In genomic region chr3:5186854-5187151, GRCh38 we compare ENCODE assay signal across 8 cellular contexts. TPM values are rescaled to one million over a fixed set of nuclear protein-coding genes. Genes with fewer than 3 reads are reported as not detected.
DNase-seq lines count a peak whose midpoint lies in the region; ATAC-seq, FAIRE-seq and TF ChIP-seq lines count a peak whose summit lies in the region.

No MANE protein-coding gene starts in this region.

- peak in 1 of 4 donors; percentile 15 for ATAC-seq in pancreas
- ATAC-seq in sciatic nerve = no peak
- no peak for ATAC-seq in GM18868 (IDR thresholded peaks at IDR 0.05; ENCODE audit: unreplicated experiment)

- WGBS in pancreas, 2 donors = 2 to 5% methylated on average over 8 of the region's 8 CpGs

- H3K27me3 ChIP-seq in PC-9 (ENCODE audit: insufficient read depth, low read depth) (no peaks in the 10 kb centered on the region), pancreas (no peaks in the 10 kb centered on the region)

- H4K20me1 ChIP-seq in PC-9 (ENCODE audit: insufficient read depth) = no peaks in the 10 kb centered on the region

- intact Hi-C loops in PC-9 (cut with micrococcal nuclease; ENCODE audit: unreplicated experiment) (loop anchor here (2.0 to 5.0 kb wide), 2 partner anchors 64 to 210 kb away; partner anchors contain the start of genes ARL8B and BHLHE40), pancreas (cut with DNase I) (loop anchor here in 1 of 3 donors (10.0 kb wide), 1 partner anchor 62 kb away; the partner anchor contains the start of gene ARL8B), sciatic nerve (cut with DNase I) (no loop called here)

- no peaks in the 10 kb centered on the region for H3K9me3 ChIP-seq in PC-9 (ENCODE audit: insufficient read depth, low read depth)
- no peaks in the 10 kb centered on the region for H3K9me3 ChIP-seq in pancreas

- H3K79me2 ChIP-seq in PC-9 (ENCODE audit: low read depth) = peaks cover 40% of the 10 kb centered on the region

- H2AFZ ChIP-seq in PC-9 = no peak overlapping the region

- peak overlapping the region; percentile 80 for H3K4me2 ChIP-seq in PC-9

- DNase-seq in GM12865 (ENCODE audit: low read depth) = peak; percentile 45
- no peak for DNase-seq in PC-9
- DNase-seq in epithelial cell of esophagus (ENCODE audit: low read depth) = peak; percentile 50
- no peak for DNase-seq in pancreas
- no peak for DNase-seq in sciatic nerve (ENCODE audit: low spot score)
- DNase-seq in MV-4-11 (lab: John Stamatoyannopoulos, UW) = no peak
- no peak for DNase-seq in COLO829 (ENCODE audit: low spot score)

- H3K4me1 ChIP-seq in PC-9 (replicated peaks; ENCODE audit: insufficient read depth) (peaks cover 17% of the 10 kb centered on the region), pancreas (peaks cover 0 to 37% (median 10%) of the 10 kb centered on the region in 3 donors)

- no peaks in the 10 kb centered on the region for H3K9me2 ChIP-seq in PC-9 (ENCODE audit: insufficient read depth)

- POLR2A ChIA-PET in PC-9 (lab: Charles Lee; ENCODE audit: unreplicated experiment) = interaction anchor here (0.6 kb wide), 1 partner anchor 208 kb away, joined by 7 read pairs; no protein-coding TSS in a partner anchor

- H3F3A ChIP-seq in PC-9 (ENCODE audit: insufficient read depth, low read depth) = 0 out of 2 replicates have a peak, but pooled peaks cover 5% of the 10 kb centered on the region

- no peaks in the 10 kb centered on the region for H3K36me3 ChIP-seq in PC-9 (ENCODE audit: low read depth)
- H3K36me3 ChIP-seq in pancreas = peaks cover 0 to 4% (median 0%) of the 10 kb centered on the region in 3 donors

- TSS peak; percentile 62 for BruUV-seq in PC-9 (replicated peaks; lab: Mats Ljungman, UMichigan)

- CTCF ChIA-PET in PC-9 (lab: Charles Lee) = interaction anchor here (0.6 kb wide), 2 partner anchors 10 to 75 kb away, joined by 3 read pairs; no protein-coding TSS in a partner anchor

- peak overlapping the region; percentile 94 for H3K4me3 ChIP-seq in GM12865 (ENCODE audit: low read depth, low read length)
- peak overlapping the region; percentile 55; the same call in 1 of the 2 replicates for H3K4me3 ChIP-seq in PC-9
- H3K4me3 ChIP-seq in epithelial cell of esophagus (ENCODE audit: low read length) = peak overlapping the region; percentile 64
- H3K4me3 ChIP-seq in pancreas = peak overlapping the region; percentile 2 to 95 (median 69)

- no peak for TF ChIP-seq CTCF in GM12865 (IDR thresholded peaks at IDR 0.05; ENCODE audit: insufficient read depth, low read depth, low read length, missing control alignments)
- no peak for TF ChIP-seq CTCF in PC-9 (conservative IDR thresholded peaks at IDR 0.05)
- no peak for TF ChIP-seq CTCF in epithelial cell of esophagus (IDR thresholded peaks at IDR 0.05; ENCODE audit: insufficient read depth, low read depth, low read length, missing control alignments)
- TF ChIP-seq CTCF in pancreas (IDR thresholded peaks at IDR 0.05) = no peak

- no peak for FAIRE-seq in pancreas (lab: Jason Lieb, UNC)

- peak overlapping the region; percentile 73 for H3K27ac ChIP-seq in PC-9
- peak overlapping the region; percentile 46 to 98 (median 66) for H3K27ac ChIP-seq in pancreas

RNA-seq across cellular contexts. Expression of gene EDEM1, which starts 0.7 kb away (rescaled TPM):
- total RNA-seq in PC-9 (2021) (53.5 and 55.9 TPM in 2 replicates), pancreas (10 to 100 TPM; 24.4 to 37.9 (median 31.1) TPM), sciatic nerve (29.6 TPM)
- polyA plus RNA-seq in pancreas = 1 to 10 TPM; 6.0 to 9.3 TPM

Comparison
In these comparisons a context has a peak if more than half of its experiments do, and no peak if none do; other contexts are left out.
1. DNase-seq: peak in GM12865 (single experiment) and epithelial cell of esophagus (single experiment); none in PC-9 (0 of 2), pancreas (0 of 6), sciatic nerve (single experiment), MV-4-11 (single experiment) and COLO829 (single experiment).
2. Peak in every context shown above with its lines, with median percentiles within 50 percentile points of each other: H3K4me3 ChIP-seq.